ENCODE assay signal across 13 cellular contexts in the genomic region with DNA sequence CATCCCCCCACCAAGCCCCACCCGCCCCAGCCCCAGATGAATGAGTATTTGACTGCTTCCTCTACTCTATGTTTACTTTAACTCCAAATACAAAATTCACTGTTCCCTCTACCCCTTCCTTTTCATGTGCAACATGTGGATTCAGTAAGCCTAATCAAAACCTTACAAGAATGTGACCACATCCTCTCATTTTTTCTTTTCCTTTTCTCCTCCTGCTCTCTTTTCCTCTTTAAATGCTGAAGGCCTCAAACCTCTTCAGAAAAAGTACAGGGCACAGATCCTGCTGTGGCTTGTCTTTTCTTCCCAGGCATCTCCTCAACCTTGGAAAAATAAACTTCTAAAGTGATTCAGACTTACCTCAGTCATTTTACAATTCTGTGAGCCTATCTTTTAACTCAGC.
DNase-seq lines count a peak whose midpoint lies in the region; ATAC-seq and TF ChIP-seq lines count a peak whose summit lies in the region.
"Had no signal": no experiment of that assay in that cellular context is flagged by ENCODE, and none has a peak within 500 bp of the region (broad histone marks: within the 10 kb centered on the region; RNA-seq: fewer than 3 reads in every experiment).

No MANE protein-coding gene starts in this region.

- no peak for ATAC-seq in activated naive CD4-positive, alpha-beta T cell treated with anti-CD3 and anti-CD28 coated beads, Interleukin-2, amount 50 U/mL, for 72 hours
- no peak for ATAC-seq in activated CD8-positive, alpha-beta T cell treated with anti-CD3 and anti-CD28 coated beads for 36 hours
- ATAC-seq in HG02798 (IDR thresholded peaks at IDR 0.05; ENCODE audit: poor library complexity, unreplicated experiment), result no peak
- ATAC-seq: Right ventricle myocardium inferior had no signal

- no peak for TF ChIP-seq CTCF in activated CD8-positive, alpha-beta T cell treated with anti-CD3 and anti-CD28 coated beads for 36 hours (IDR thresholded peaks at IDR 0.05)
- no peak for TF ChIP-seq CTCF in fibroblast of the aortic adventitia (IDR thresholded peaks at IDR 0.05; ENCODE audit: insufficient read depth, low read length)

- no peak overlapping the region for H3K4me3 ChIP-seq in fibroblast of the aortic adventitia (ENCODE audit: low read depth, low read length)
- H3K4me3 ChIP-seq in effector memory CD4-positive, alpha-beta T cell (ENCODE audit: insufficient read depth, low read depth, low read length, poor library complexity, severe bottlenecking), result no peak overlapping the region
- H3K4me3 ChIP-seq: lung had no signal

- peak overlapping the region; percentile 72 for H3K27ac Mint-ChIP-seq in activated naive CD4-positive, alpha-beta T cell treated with anti-CD3 and anti-CD28 coated beads, Interleukin-2, amount 50 U/mL, for 24 hours
- H3K27ac Mint-ChIP-seq in activated naive CD4-positive, alpha-beta T cell treated with anti-CD3 and anti-CD28 coated beads, Interleukin-2, amount 50 U/mL, for 72 hours, result peak overlapping the region in 1 of 2 donors; percentile 85
- peak overlapping the region; percentile 60 for H3K27ac Mint-ChIP-seq in activated CD8-positive, alpha-beta T cell treated with anti-CD3 and anti-CD28 coated beads for 36 hours

- peaks cover 30% of the 10 kb centered on the region for H3K36me3 Mint-ChIP-seq in activated naive CD4-positive, alpha-beta T cell treated with anti-CD3 and anti-CD28 coated beads, Interleukin-2, amount 50 U/mL, for 24 hours
- H3K36me3 Mint-ChIP-seq in activated naive CD4-positive, alpha-beta T cell treated with anti-CD3 and anti-CD28 coated beads, Interleukin-2, amount 50 U/mL, for 72 hours, result peaks cover 17 to 36% of the 10 kb centered on the region in 2 donors
- peaks cover 53% of the 10 kb centered on the region for H3K36me3 Mint-ChIP-seq in activated CD8-positive, alpha-beta T cell treated with anti-CD3 and anti-CD28 coated beads for 36 hours (ENCODE audit: low read depth)

- intact Hi-C loops in activated CD8-positive, alpha-beta T cell treated with anti-CD3 and anti-CD28 coated beads for 36 hours (cut with micrococcal nuclease), result no loop called here

- H3K36me3 ChIP-seq in effector memory CD4-positive, alpha-beta T cell (ENCODE audit: control insufficient read depth, insufficient read depth, low read length), result peaks cover 28% of the 10 kb centered on the region

- CTCF ChIA-PET in activated CD8-positive, alpha-beta T cell treated with anti-CD3 and anti-CD28 coated beads for 36 hours (lab: Charles Lee), result interaction anchor here (0.7 kb wide), 1 partner anchor 270 kb away, joined by 3 read pairs; no protein-coding TSS in a partner anchor

- no peaks in the 10 kb centered on the region for H3K9me3 ChIP-seq in effector memory CD4-positive, alpha-beta T cell (ENCODE audit: control insufficient read depth, low read length)

- H3K9me3 Mint-ChIP-seq in activated naive CD4-positive, alpha-beta T cell treated with anti-CD3 and anti-CD28 coated beads, Interleukin-2, amount 50 U/mL, for 24 hours, result no peaks in the 10 kb centered on the region
- peaks cover 0 to 4% of the 10 kb centered on the region in 2 donors for H3K9me3 Mint-ChIP-seq in activated naive CD4-positive, alpha-beta T cell treated with anti-CD3 and anti-CD28 coated beads, Interleukin-2, amount 50 U/mL, for 72 hours
- peaks cover 1% of the 10 kb centered on the region for H3K9me3 Mint-ChIP-seq in activated CD8-positive, alpha-beta T cell treated with anti-CD3 and anti-CD28 coated beads for 36 hours

- POLR2A ChIA-PET in activated CD8-positive, alpha-beta T cell treated with anti-CD3 and anti-CD28 coated beads for 36 hours (lab: Charles Lee), result interaction anchor here (0.6 kb wide), 2 partner anchors 42 to 48 kb away, joined by 3 read pairs; no protein-coding TSS in a partner anchor

- no peak overlapping the region for H3K4me3 Mint-ChIP-seq in activated naive CD4-positive, alpha-beta T cell treated with anti-CD3 and anti-CD28 coated beads, Interleukin-2, amount 50 U/mL, for 24 hours
- no peak overlapping the region for H3K4me3 Mint-ChIP-seq in activated CD8-positive, alpha-beta T cell treated with anti-CD3 and anti-CD28 coated beads for 36 hours

- H3K27me3 Mint-ChIP-seq in activated naive CD4-positive, alpha-beta T cell treated with anti-CD3 and anti-CD28 coated beads, Interleukin-2, amount 50 U/mL, for 24 hours, result no peaks in the 10 kb centered on the region
- no peaks in the 10 kb centered on the region for H3K27me3 Mint-ChIP-seq in activated CD8-positive, alpha-beta T cell treated with anti-CD3 and anti-CD28 coated beads for 36 hours

- H3K4me1 Mint-ChIP-seq in activated naive CD4-positive, alpha-beta T cell treated with anti-CD3 and anti-CD28 coated beads, Interleukin-2, amount 50 U/mL, for 24 hours, result peaks cover 27% of the 10 kb centered on the region
- H3K4me1 Mint-ChIP-seq in activated CD8-positive, alpha-beta T cell treated with anti-CD3 and anti-CD28 coated beads for 36 hours (ENCODE audit: low read depth), result peaks cover 16% of the 10 kb centered on the region

- no peaks in the 10 kb centered on the region for H3K4me1 ChIP-seq in effector memory CD4-positive, alpha-beta T cell (ENCODE audit: control insufficient read depth, insufficient read depth, low read length, poor library complexity, severe bottlenecking)

- H3K27me3 ChIP-seq in effector memory CD4-positive, alpha-beta T cell (replicated peaks; ENCODE audit: control insufficient read depth, insufficient read depth, low read length, poor library complexity, severe bottlenecking), result no peaks in the 10 kb centered on the region

- DNase-seq in activated naive CD4-positive, alpha-beta T cell treated with anti-CD3 and anti-CD28 coated beads, Interleukin-2, amount 50 U/mL, for 72 hours (ENCODE audit: low spot score in 2 of 2), result no peak
- no peak for DNase-seq in activated CD8-positive, alpha-beta T cell treated with anti-CD3 and anti-CD28 coated beads for 36 hours
- DNase-seq in fibroblast of the aortic adventitia (ENCODE audit: low read depth), result peak; percentile 70
- DNase-seq in HuH-7 (ENCODE audit: low spot score), result no peak
- DNase-seq in effector memory CD4-positive, alpha-beta T cell, result no peak
- no peak for DNase-seq in DMS53 treated with DMSO at 0.1 percent for 48 hours (lab: John Stamatoyannopoulos, UW; ENCODE audit: unreplicated experiment)
- DNase-seq: C1 segment of cervical spinal cord, NCI-H2081 had no signal

- no peak overlapping the region for H3K27ac ChIP-seq in effector memory CD4-positive, alpha-beta T cell (ENCODE audit: insufficient read depth, low read length, poor library complexity, severe bottlenecking)
- H3K27ac ChIP-seq: HL-60 had no signal
